ENCODE assay signal across 21 cellular contexts in the genomic region with DNA sequence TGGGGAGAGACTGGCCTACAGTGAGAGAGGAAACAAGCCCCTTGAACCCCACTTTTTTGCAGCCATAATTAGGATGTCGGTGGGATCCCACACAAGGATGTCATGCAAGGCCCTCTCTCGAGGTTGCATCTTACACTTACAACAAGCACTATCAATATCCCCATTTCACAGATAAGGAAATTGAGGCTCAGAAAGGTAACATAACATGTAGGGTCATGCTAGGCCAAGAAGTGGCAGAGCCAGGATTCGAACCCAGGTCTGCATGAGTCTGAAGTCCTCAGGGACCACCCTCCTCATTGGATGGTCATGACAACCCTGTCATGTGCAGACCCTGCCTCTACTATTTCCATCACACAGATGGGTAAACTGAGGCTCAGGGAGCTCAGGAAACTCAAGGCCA.
A peak's percentile ranks its signal among the peaks of the same experiment; 100 is the strongest.
DNase-seq lines count a peak whose midpoint lies in the region; ATAC-seq, FAIRE-seq and TF ChIP-seq lines count a peak whose summit lies in the region.
"Had no signal": no experiment of that assay in that cellular context is flagged by ENCODE, and none has a peak within 500 bp of the region (broad histone marks: within the 10 kb centered on the region; RNA-seq: fewer than 3 reads in every experiment).

No MANE protein-coding gene starts in this region.

- H3K9me3 Mint-ChIP-seq in activated T-helper 17 cell treated with anti-CD3 and anti-CD28 coated beads, Interleukin-2, amount 50 U/mL, for 72 hours = no peaks in the 10 kb centered on the region
- no peaks in the 10 kb centered on the region for H3K9me3 Mint-ChIP-seq in activated naive CD4-positive, alpha-beta T cell treated with anti-CD3 and anti-CD28 coated beads, Interleukin-2, amount 50 U/mL, for 72 hours
- H3K9me3 Mint-ChIP-seq: CD14-positive monocyte; CD4-positive, alpha-beta T cell; CD8-positive, alpha-beta memory T cell had no signal

- peaks cover 6% of the 10 kb centered on the region for H3K79me2 ChIP-seq in parathyroid adenoma

- H3K4me3 ChIP-seq in kidney (ENCODE audit: low read length in 2 of 2) (no peak overlapping the region), parathyroid adenoma (ENCODE audit: low read depth, low read length) (no peak overlapping the region)
- H3K4me3 ChIP-seq: BLaER1 treated with 17β-estradiol and CSF1 and Interleukin-3, amounts not matched to agents 10 nM and 100 nM; GM23248 had no signal

- H3K9me3 ChIP-seq in kidney (ENCODE audit: control insufficient read depth in 1 of 2, low read length in 2 of 2) (no peaks in the 10 kb centered on the region), parathyroid adenoma (ENCODE audit: control insufficient read depth, low read length) (no peaks in the 10 kb centered on the region)
- H3K9me3 ChIP-seq: BLaER1 treated with 17β-estradiol and CSF1 and Interleukin-3, amounts not matched to agents 10 nM and 100 nM had no signal

- TF ChIP-seq CTCF in kidney (IDR thresholded peaks at IDR 0.05; ENCODE audit: borderline replicate concordance, extremely low read depth, insufficient read depth) = no peak
- TF ChIP-seq CTCF in parathyroid adenoma (IDR thresholded peaks at IDR 0.05) = no peak

- peaks cover 0 to 6% of the 10 kb centered on the region in 2 donors for H3K4me1 ChIP-seq in kidney (ENCODE audit: control insufficient read depth in 1 of 2, insufficient read depth in 1 of 2, low read depth in 1 of 2, low read length in 2 of 2)
- peaks cover 63% of the 10 kb centered on the region for H3K4me1 ChIP-seq in parathyroid adenoma

- FAIRE-seq in kidney (lab: Jason Lieb, UNC) = no peak
- FAIRE-seq: A204.1, D721Med, GM12892, H1 had no signal

- peaks cover 5% of the 10 kb centered on the region for H3K4me1 Mint-ChIP-seq in activated T-helper 17 cell treated with anti-CD3 and anti-CD28 coated beads, Interleukin-2, amount 50 U/mL, for 72 hours
- H3K4me1 Mint-ChIP-seq: CD8-positive, alpha-beta memory T cell had no signal

- DNase-seq in kidney = peak; percentile 15
- no peak for DNase-seq in activated CD8-positive, alpha-beta memory T cell treated with anti-CD3 and anti-CD28 coated beads, Interleukin-2, amount 50 U/mL, for 4 hours
- no peak for DNase-seq in activated naive CD4-positive, alpha-beta T cell treated with anti-CD3 and anti-CD28 coated beads, Interleukin-2, amount 50 U/mL, for 72 hours (ENCODE audit: low spot score in 2 of 2)
- no peak for DNase-seq in A172 (ENCODE audit: low spot score)
- DNase-seq: CD4-positive, alpha-beta T cell; CD8-positive, alpha-beta memory T cell; DMS 273 treated with DMSO at 0.1 percent for 48 hours; DMS79 treated with DMSO at 0.1 percent for 48 hours; GF-D8; GM23248; H7; HCEC 1CT had no signal

- H3K27ac ChIP-seq in kidney (ENCODE audit: low read depth in 2 of 2, low read length in 2 of 2) (no peak overlapping the region), parathyroid adenoma (peak overlapping the region; percentile 100)
- H3K27ac ChIP-seq: GM23248 had no signal

- H3K4me2 ChIP-seq in parathyroid adenoma (ENCODE audit: low read length) = no peak overlapping the region

- H3K9ac ChIP-seq in kidney (ENCODE audit: low read length in 2 of 2) (no peak overlapping the region), parathyroid adenoma (no peak overlapping the region)
- H3K9ac ChIP-seq: GM23248 had no signal

- no peaks in the 10 kb centered on the region for H3K27me3 Mint-ChIP-seq in activated T-helper 17 cell treated with anti-CD3 and anti-CD28 coated beads, Interleukin-2, amount 50 U/mL, for 72 hours
- H3K27me3 Mint-ChIP-seq: CD4-positive, alpha-beta T cell had no signal

- H3K4me3 Mint-ChIP-seq in activated T-helper 17 cell treated with anti-CD3 and anti-CD28 coated beads, Interleukin-2, amount 50 U/mL, for 72 hours = no peak overlapping the region
- H3K4me3 Mint-ChIP-seq: B cell; CD14-positive monocyte; CD4-positive, alpha-beta T cell; CD8-positive, alpha-beta memory T cell had no signal

- H3K36me3 ChIP-seq in kidney (ENCODE audit: control insufficient read depth in 1 of 2, insufficient read depth in 2 of 2, low read length in 2 of 2) (no peaks in the 10 kb centered on the region), parathyroid adenoma (ENCODE audit: control insufficient read depth, insufficient read depth, low read length) (no peaks in the 10 kb centered on the region)
- H3K36me3 ChIP-seq: BLaER1 treated with 17β-estradiol and CSF1 and Interleukin-3, amounts not matched to agents 10 nM and 100 nM had no signal

- ATAC-seq in activated T-helper 17 cell treated with anti-CD3 and anti-CD28 coated beads, Interleukin-2, amount 50 U/mL, for 72 hours (replicated peaks) = no peak
- no peak for ATAC-seq in activated naive CD4-positive, alpha-beta T cell treated with anti-CD3 and anti-CD28 coated beads, Interleukin-2, amount 50 U/mL, for 72 hours

- H3K27ac Mint-ChIP-seq in activated T-helper 17 cell treated with anti-CD3 and anti-CD28 coated beads, Interleukin-2, amount 50 U/mL, for 72 hours = peak overlapping the region; percentile 78
- peak overlapping the region in 1 of 2 donors; percentile 55 for H3K27ac Mint-ChIP-seq in activated naive CD4-positive, alpha-beta T cell treated with anti-CD3 and anti-CD28 coated beads, Interleukin-2, amount 50 U/mL, for 72 hours
- H3K27ac Mint-ChIP-seq: B cell; CD4-positive, alpha-beta T cell had no signal

- no peak overlapping the region for H2AFZ ChIP-seq in parathyroid adenoma
- H2AFZ ChIP-seq: GM23248 had no signal

- H3K27me3 ChIP-seq in parathyroid adenoma (ENCODE audit: control insufficient read depth, insufficient read depth, low read length) = no peaks in the 10 kb centered on the region
- H3K27me3 ChIP-seq: BLaER1 treated with 17β-estradiol and CSF1 and Interleukin-3, amounts not matched to agents 10 nM and 100 nM had no signal

- intact Hi-C loops in kidney (cut with DNase I) = no loop called here

- H3K36me3 Mint-ChIP-seq in activated T-helper 17 cell treated with anti-CD3 and anti-CD28 coated beads, Interleukin-2, amount 50 U/mL, for 72 hours (ENCODE audit: low read depth) = no peaks in the 10 kb centered on the region
- H3K36me3 Mint-ChIP-seq in activated naive CD4-positive, alpha-beta T cell treated with anti-CD3 and anti-CD28 coated beads, Interleukin-2, amount 50 U/mL, for 72 hours = no peaks in the 10 kb centered on the region
- H3K36me3 Mint-ChIP-seq: CD14-positive monocyte; CD8-positive, alpha-beta memory T cell had no signal
